In genomic region chr7:127652333-127653248, GRCh38 we compare ENCODE assay signal across 8 cellular contexts. TPM values are rescaled to one million over a fixed set of nuclear protein-coding genes. Genes with fewer than 3 reads are reported as not detected.
DNase-seq lines count a peak whose midpoint lies in the region; ATAC-seq, FAIRE-seq and TF ChIP-seq lines count a peak whose summit lies in the region.

No MANE protein-coding gene starts in this region.

- H3K27ac ChIP-seq in HUES6 (ENCODE audit: low read depth, low read length) (peak overlapping the region; percentile 31; the same call in 1 of the 2 replicates), keratinocyte (ENCODE audit: control insufficient read depth, insufficient read depth, low read length) (peak overlapping the region; percentile 96), testis (peak overlapping the region; percentile 91 to 92)

- peak overlapping the region; percentile 90 for H3K9ac ChIP-seq in HUES6 (ENCODE audit: low read length)
- peak overlapping the region; percentile 93 for H3K9ac ChIP-seq in adipocyte (ENCODE audit: low read length)
- H3K9ac ChIP-seq in keratinocyte (ENCODE audit: control insufficient read depth, extremely low read depth, insufficient read depth, low read length): peak overlapping the region; percentile 90

- DNase-seq in BE2C (no peak), adipocyte (ENCODE audit: low read depth) (peak; percentile 65), keratinocyte (ENCODE audit: low read depth, low spot score) (no peak), testis (no peak), NCI-H2107 treated with DMSO at 0.1 percent for 48 hours (lab: John Stamatoyannopoulos, UW; ENCODE audit: unreplicated experiment) (no peak), NCI-H1436 (lab: John Stamatoyannopoulos, UW) (no peak)

- H3K79me2 ChIP-seq in keratinocyte (ENCODE audit: control insufficient read depth, insufficient read depth, low read length): peaks cover 56% of the 10 kb centered on the region

- 0 out of 2 replicates have a peak, but pooled peaks cover 4% of the 10 kb centered on the region for H3K36me3 ChIP-seq in BE2C
- peaks cover 12% of the 10 kb centered on the region; the same call in 1 of the 2 replicates for H3K36me3 ChIP-seq in HUES6 (ENCODE audit: control insufficient read depth, insufficient read depth, low read length)
- H3K36me3 ChIP-seq in adipocyte (ENCODE audit: control insufficient read depth, insufficient read depth, low read length, severe bottlenecking): no peaks in the 10 kb centered on the region
- peaks cover 0 to 13% of the 10 kb centered on the region in 2 experiments for H3K36me3 ChIP-seq in keratinocyte (ENCODE audit: control insufficient read depth in 2 of 2, extremely low read depth in 1 of 2, insufficient read depth in 2 of 2, low read length in 2 of 2)
- no peaks in the 10 kb centered on the region for H3K36me3 ChIP-seq in testis (ENCODE audit: low read depth, missing control alignments)

- WGBS in testis, 2 donors: 1 to 2% methylated on average over 32 to 38 of the region's 38 CpGs

- FAIRE-seq in keratinocyte (lab: Jason Lieb, UNC): no peak

- H4K20me1 ChIP-seq in keratinocyte (ENCODE audit: control insufficient read depth, extremely low read depth, insufficient read depth, low read length): peaks cover 27% of the 10 kb centered on the region

- peaks cover 4% of the 10 kb centered on the region for H3K9me1 ChIP-seq in keratinocyte (ENCODE audit: control insufficient read depth, extremely low read depth, insufficient read depth, low read length)

- H3K27me3 ChIP-seq in BE2C (no peaks in the 10 kb centered on the region), HUES6 (ENCODE audit: control insufficient read depth, insufficient read depth, low read length) (no peaks in the 10 kb centered on the region), adipocyte (replicated peaks; ENCODE audit: control insufficient read depth, insufficient read depth, low read length) (no peaks in the 10 kb centered on the region), keratinocyte (ENCODE audit: control insufficient read depth, extremely low read depth, insufficient read depth, low read length) (no peaks in the 10 kb centered on the region), testis (no peaks in the 10 kb centered on the region)

- TF ChIP-seq POLR2A in testis (IDR thresholded peaks at IDR 0.05): no peak

- peak overlapping the region; percentile 86 for H3K4me3 ChIP-seq in BE2C (ENCODE audit: low read depth, low read length)
- H3K4me3 ChIP-seq in HUES6 (ENCODE audit: low read depth, low read length): peak overlapping the region; percentile 88
- peak overlapping the region; percentile 94 for H3K4me3 ChIP-seq in adipocyte (ENCODE audit: low read length)
- peak overlapping the region; percentile 69 to 82 (median 72) for H3K4me3 ChIP-seq in keratinocyte (ENCODE audit: control insufficient read depth in 2 of 3, extremely low read depth in 1 of 3, insufficient read depth in 2 of 3, low read depth in 1 of 3, low read length in 3 of 3)
- peak overlapping the region; percentile 78 to 87 for H3K4me3 ChIP-seq in testis

- dilution Hi-C loops in keratinocyte (cut with MboI; ENCODE audit: extremely low pct_ligation_motif_present, low sequenced_read_pairs): no loop called here

- H3K4me1 ChIP-seq in BE2C (no peaks in the 10 kb centered on the region), HUES6 (ENCODE audit: control insufficient read depth, insufficient read depth, low read length) (peaks cover 29% of the 10 kb centered on the region), adipocyte (ENCODE audit: control insufficient read depth, insufficient read depth, low read length) (peaks cover 33% of the 10 kb centered on the region), keratinocyte (ENCODE audit: control insufficient read depth, extremely low read depth, insufficient read depth, low read length) (peaks cover 27% of the 10 kb centered on the region), testis (peaks cover 30% of the 10 kb centered on the region)

- intact Hi-C loops in testis (cut with DNase I; ENCODE audit: low total_unique reads): no loop called here

- peak overlapping the region; percentile 79 for H3K4me2 ChIP-seq in keratinocyte (ENCODE audit: control insufficient read depth, extremely low read depth, insufficient read depth, low read depth, low read length)

- H2AFZ ChIP-seq in keratinocyte (ENCODE audit: control insufficient read depth, low read length): peak overlapping the region; percentile 89

- ATAC-seq in GM19351 (IDR thresholded peaks at IDR 0.05; ENCODE audit: unreplicated experiment): peak; percentile 7

- H3K9me3 ChIP-seq in BE2C (no peaks in the 10 kb centered on the region), HUES6 (ENCODE audit: control insufficient read depth, insufficient read depth, low read depth, low read length) (no peaks in the 10 kb centered on the region), adipocyte (ENCODE audit: control insufficient read depth, low read length) (no peaks in the 10 kb centered on the region), keratinocyte (ENCODE audit: control insufficient read depth, low read depth, low read length) (no peaks in the 10 kb centered on the region), testis (no peaks in the 10 kb centered on the region)

- TF ChIP-seq CTCF in BE2C (IDR thresholded peaks at IDR 0.05; ENCODE audit: low read depth, low read length): no peak
- no peak for TF ChIP-seq CTCF in keratinocyte (optimal IDR thresholded peaks at IDR 0.05 in 1 of 3, IDR thresholded peaks at IDR 0.05 in 1 of 3, conservative IDR thresholded peaks at IDR 0.05 in 1 of 3; ENCODE audit: extremely low read depth in 1 of 3, insufficient read depth in 2 of 3, low read length in 3 of 3)
- TF ChIP-seq CTCF in testis (IDR thresholded peaks at IDR 0.05): no peak

RNA-seq across cellular contexts. Expression of gene SND1, which starts 0.6 kb away (rescaled TPM):
- 111 TPM for polyA plus RNA-seq in BE2C (2012; ENCODE audit: insufficient read depth, insufficient read length, low read depth)
- polyA plus RNA-seq in keratinocyte (140 to 173 TPM (median 150 TPM) in 3 replicates), testis (ENCODE audit: insufficient read depth, low read depth, low replicate concordance) (132 TPM)
- 73.6 TPM for polyA plus RNA-seq in keratinocyte (2011; ENCODE audit: low read depth)
- 131 and 140 TPM in 2 replicates for polyA plus RNA-seq in keratinocyte (2011; cell fraction: cytosol; rRNA removed)
- 170 and 189 TPM in 2 replicates for polyA plus RNA-seq in keratinocyte (2011; cell fraction: nucleus; rRNA removed)
- 102 and 186 TPM in 2 replicates for polyA plus RNA-seq in keratinocyte (2012; ENCODE audit: low replicate concordance)
- polyA minus RNA-seq in keratinocyte: 190 to 271 TPM (median 243 TPM) in 3 replicates
- 253 TPM for polyA minus RNA-seq in keratinocyte (2011; cell fraction: cytosol; rRNA and poly(A)+ RNA removed)
- 156 and 281 TPM in 2 replicates for polyA minus RNA-seq in keratinocyte (2011; cell fraction: nucleus; rRNA and poly(A)+ RNA removed)
- 100 to 1,000 TPM; 179 to 207 TPM for total RNA-seq in testis

RNA-seq across cellular contexts. Expression of gene PAX4, which starts 34.6 kb away (rescaled TPM):
- polyA plus RNA-seq in BE2C (2012; ENCODE audit: insufficient read depth, insufficient read length, low read depth): not detected
- polyA plus RNA-seq in keratinocyte (not detected in 3 replicates), testis (ENCODE audit: insufficient read depth, low read depth, low replicate concordance) (0.95 TPM)
- polyA plus RNA-seq in keratinocyte (2011; ENCODE audit: low read depth): not detected
- polyA plus RNA-seq in keratinocyte (2011; cell fraction: cytosol; rRNA removed): not detected in 2 replicates
- not detected in 2 replicates for polyA plus RNA-seq in keratinocyte (2011; cell fraction: nucleus; rRNA removed)
- not detected in 2 replicates for polyA plus RNA-seq in keratinocyte (2012; ENCODE audit: low replicate concordance)
- polyA minus RNA-seq in keratinocyte: not detected in 3 replicates
- not detected for polyA minus RNA-seq in keratinocyte (2011; cell fraction: cytosol; rRNA and poly(A)+ RNA removed)
- not detected in 2 replicates for polyA minus RNA-seq in keratinocyte (2011; cell fraction: nucleus; rRNA and poly(A)+ RNA removed)
- under 1 TPM; 0.50 to 0.55 TPM for total RNA-seq in testis

RNA-seq across cellular contexts. Expression of gene FSCN3, which starts 59.1 kb away (rescaled TPM):
- polyA plus RNA-seq in BE2C (2012; ENCODE audit: insufficient read depth, insufficient read length, low read depth): 0.76 TPM
- polyA plus RNA-seq in keratinocyte: 0.31 to 1.2 TPM (median 0.51 TPM) in 3 replicates
- polyA plus RNA-seq in keratinocyte (2011; ENCODE audit: low read depth): 0.16 TPM
- polyA plus RNA-seq in keratinocyte (2011; cell fraction: cytosol; rRNA removed): 0.46 and 0.87 TPM in 2 replicates
- 1.2 and 1.6 TPM in 2 replicates for polyA plus RNA-seq in keratinocyte (2011; cell fraction: nucleus; rRNA removed)
- polyA plus RNA-seq in keratinocyte (2012; ENCODE audit: low replicate concordance): 0.61 and 0.83 TPM in 2 replicates
- polyA minus RNA-seq in keratinocyte: 1.2 TPM in 1 of 3 replicates, not detected in the others
- not detected for polyA minus RNA-seq in keratinocyte (2011; cell fraction: cytosol; rRNA and poly(A)+ RNA removed)
- polyA minus RNA-seq in keratinocyte (2011; cell fraction: nucleus; rRNA and poly(A)+ RNA removed): not detected in 2 replicates
- total RNA-seq in testis: 100 to 1,000 TPM in 1 of 2 donors, 10 to 100 TPM in 1; 40.4 to 143 TPM
- polyA plus RNA-seq in testis (ENCODE audit: insufficient read depth, low read depth, low replicate concordance): 140 TPM

Comparison
In these comparisons a context has a peak if more than half of its experiments do, and no peak if none do; other contexts are left out.
1. H3K27ac ChIP-seq: peak in every context shown above with its lines; median percentile 96 in keratinocyte; 92 in testis; 31 in HUES6.
2. RNA of gene FSCN3, which starts 59.1 kb away (polyA plus RNA-seq): 140 TPM in testis (single experiment); 0.16 to 1.6 TPM in keratinocyte; every median in the first group is over 10 times any median in the second.
3. Peak in every context shown above with its lines, with median percentiles within 50 percentile points of each other: H3K4me3 ChIP-seq and H3K9ac ChIP-seq.